8 cellular contexts compared by ENCODE assay signal in the genomic region with DNA sequence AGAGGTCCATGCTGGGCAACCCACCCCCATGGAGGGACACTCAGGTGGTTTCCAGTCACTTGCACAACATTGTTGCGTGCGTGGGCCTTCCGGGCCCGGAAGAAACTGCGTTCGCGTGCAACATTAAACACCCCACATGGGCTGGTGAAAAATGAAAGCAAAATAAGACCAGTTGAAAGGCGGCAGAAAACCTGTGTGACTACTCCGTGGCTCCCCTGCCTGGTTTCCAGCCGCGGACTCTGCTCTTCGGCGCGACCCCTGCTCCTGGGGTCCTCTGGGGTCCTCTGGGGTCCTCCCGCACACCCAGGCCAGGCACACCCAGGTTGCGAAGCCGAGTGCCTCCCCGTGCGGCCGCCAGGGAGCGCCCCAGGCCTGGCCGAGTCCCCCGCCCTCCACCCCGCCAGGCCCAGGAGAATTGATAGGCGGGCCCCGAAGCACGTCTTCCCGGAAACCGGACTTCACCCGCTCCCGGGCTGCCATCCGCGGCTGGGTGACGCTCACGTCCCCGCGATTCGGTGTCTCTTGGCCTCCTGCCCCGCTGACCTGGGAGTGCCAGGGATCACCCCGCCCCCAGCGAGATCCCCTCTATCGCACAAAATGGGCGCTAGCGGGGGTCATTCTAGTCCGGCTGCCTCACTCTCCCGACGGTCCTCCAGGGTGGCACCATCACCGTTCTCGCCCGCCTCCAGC. TPM values are rescaled to one million over a fixed set of nuclear protein-coding genes. Genes with fewer than 3 reads are reported as not detected.
DNase-seq lines count a peak whose midpoint lies in the region; ATAC-seq and TF ChIP-seq lines count a peak whose summit lies in the region.

No MANE protein-coding gene starts in this region.

- no peak overlapping the region for H2BK5ac ChIP-seq in mesendoderm (ENCODE audit: low read length)

- H3K18ac ChIP-seq in mesendoderm (ENCODE audit: low read length) = no peak overlapping the region

- DNase-seq in CD8-positive, alpha-beta T cell = peak; percentile 45 to 90 (median 75)
- DNase-seq in activated B cell treated with CpG ODN at 0.5 μM for 24 hours = peak; percentile 76
- no peak for DNase-seq in mesendoderm
- peak; percentile 84 for DNase-seq in stimulated activated CD8-positive, alpha-beta memory T cell treated with anti-CD3 and anti-CD28 coated beads, Interleukin-4, amount 100 ng/mL, for 48 hours
- DNase-seq in occipital lobe (lab: John Stamatoyannopoulos, UW) = no peak

- peak overlapping the region; percentile 98 for H3K27ac Mint-ChIP-seq in CD8-positive, alpha-beta T cell
- H3K27ac Mint-ChIP-seq in activated B cell treated with CpG ODN at 0.5 μM for 24 hours = peak overlapping the region; percentile 89

- no peaks in the 10 kb centered on the region for H3K9me3 Mint-ChIP-seq in CD8-positive, alpha-beta T cell
- no peaks in the 10 kb centered on the region for H3K9me3 Mint-ChIP-seq in activated B cell treated with CpG ODN at 0.5 μM for 24 hours

- no peaks in the 10 kb centered on the region for H3K36me3 Mint-ChIP-seq in CD8-positive, alpha-beta T cell
- H3K36me3 Mint-ChIP-seq in activated B cell treated with CpG ODN at 0.5 μM for 24 hours (ENCODE audit: low read depth) = peaks cover 1% of the 10 kb centered on the region

- peak overlapping the region; percentile 49 for H3K56ac ChIP-seq in mesendoderm (ENCODE audit: low read length)

- no peak overlapping the region for H2BK15ac ChIP-seq in mesendoderm (replicated peaks; ENCODE audit: low read depth)

- H4K8ac ChIP-seq in mesendoderm (ENCODE audit: low read depth, low read length) = no peak overlapping the region

- H3K27me3 Mint-ChIP-seq in CD8-positive, alpha-beta T cell (ENCODE audit: low read depth) = no peaks in the 10 kb centered on the region
- no peaks in the 10 kb centered on the region for H3K27me3 Mint-ChIP-seq in activated B cell treated with CpG ODN at 0.5 μM for 24 hours

- H3K27ac ChIP-seq in CD8-positive, alpha-beta T cell (ENCODE audit: low read depth, low read length) = peak overlapping the region; percentile 85
- H3K27ac ChIP-seq in HUES48 (ENCODE audit: low read depth, low read length) = no peak overlapping the region
- H3K27ac ChIP-seq in cingulate gyrus (ENCODE audit: low read depth, low read length) = peak overlapping the region; percentile 19
- no peak overlapping the region for H3K27ac ChIP-seq in mesendoderm (ENCODE audit: low read depth, low read length)

- peak overlapping the region; percentile 62 for H3K4me3 ChIP-seq in CD8-positive, alpha-beta T cell (ENCODE audit: low read depth, low read length)
- H3K4me3 ChIP-seq in HUES48 (ENCODE audit: low read depth, low read length) = peak overlapping the region; percentile 65
- no peak overlapping the region for H3K4me3 ChIP-seq in mesendoderm (ENCODE audit: low read length)

- peak overlapping the region; percentile 84 for H3K4me3 Mint-ChIP-seq in CD8-positive, alpha-beta T cell
- peak overlapping the region; percentile 88 for H3K4me3 Mint-ChIP-seq in activated B cell treated with CpG ODN at 0.5 μM for 24 hours

- H3K4me2 ChIP-seq in mesendoderm (ENCODE audit: low read length) = no peak overlapping the region

- H3K36me3 ChIP-seq in CD8-positive, alpha-beta T cell (ENCODE audit: insufficient read depth, low read length) = no peaks in the 10 kb centered on the region
- H3K36me3 ChIP-seq in HUES48 (ENCODE audit: control insufficient read depth, insufficient read depth, low read length) = no peaks in the 10 kb centered on the region
- H3K36me3 ChIP-seq in mesendoderm (ENCODE audit: control insufficient read depth, insufficient read depth, low read length) = no peaks in the 10 kb centered on the region

- H3K79me1 ChIP-seq in mesendoderm (ENCODE audit: low read length) = no peaks in the 10 kb centered on the region

- H3K9me3 ChIP-seq in CD8-positive, alpha-beta T cell (ENCODE audit: low read length) = no peaks in the 10 kb centered on the region
- no peaks in the 10 kb centered on the region for H3K9me3 ChIP-seq in HUES48 (ENCODE audit: control insufficient read depth, insufficient read depth, low read length)

- H3K4me1 ChIP-seq in CD8-positive, alpha-beta T cell (ENCODE audit: insufficient read depth, low read length) = peaks cover 21% of the 10 kb centered on the region
- 0 out of 2 replicates have a peak, but pooled peaks cover 2% of the 10 kb centered on the region for H3K4me1 ChIP-seq in HUES48 (ENCODE audit: control insufficient read depth, insufficient read depth, low read length)
- peaks cover 13% of the 10 kb centered on the region for H3K4me1 ChIP-seq in mesendoderm (ENCODE audit: control insufficient read depth, low read depth, low read length)

- CTCF ChIA-PET in CD8-positive, alpha-beta T cell (lab: Charles Lee) = interaction anchor here (0.9 to 2.6 kb wide), 3 partner anchors 30 to 92 kb away, joined by 3 to 14 read pairs (median 4); no protein-coding TSS in a partner anchor
- CTCF ChIA-PET in activated B cell treated with CpG ODN at 0.5 μM for 24 hours (lab: Charles Lee) = interaction anchor here (0.8 to 1.8 kb wide), 5 partner anchors 30 to 389 kb away, joined by 3 to 6 read pairs (median 4); no protein-coding TSS in a partner anchor

- POLR2A ChIA-PET in CD8-positive, alpha-beta T cell (lab: Charles Lee) = no interaction called here
- POLR2A ChIA-PET in activated B cell treated with CpG ODN at 0.5 μM for 24 hours (lab: Charles Lee) = interaction anchor here (0.7 to 1.3 kb wide), 2 partner anchors 126 to 128 kb away, joined by 4 read pairs; no protein-coding TSS in a partner anchor

- H3K4me1 Mint-ChIP-seq in CD8-positive, alpha-beta T cell (ENCODE audit: low read depth) = peaks cover 36% of the 10 kb centered on the region
- H3K4me1 Mint-ChIP-seq in activated B cell treated with CpG ODN at 0.5 μM for 24 hours = peaks cover 35% of the 10 kb centered on the region

- no peak overlapping the region for H2AK5ac ChIP-seq in mesendoderm (ENCODE audit: low read length)

- H3K27me3 ChIP-seq in CD8-positive, alpha-beta T cell (ENCODE audit: insufficient read depth, low read length) = no peaks in the 10 kb centered on the region
- H3K27me3 ChIP-seq in HUES48 (ENCODE audit: control insufficient read depth, insufficient read depth, low read length) (0 out of 2 replicates have a peak, but pooled peaks cover 2% of the 10 kb centered on the region), mesendoderm (ENCODE audit: insufficient read depth, low read length, poor library complexity) (no peaks in the 10 kb centered on the region)

- no peak overlapping the region for H3K4ac ChIP-seq in mesendoderm (ENCODE audit: low read depth, low read length)

- whole genome bisulfite sequencing in mesendoderm (ENCODE audit: extremely low coverage, insufficient coverage, low lambda C conversion rate) = no CpG with 5 or more reads among the region's 50 CpGs

- no peak overlapping the region for H3K23ac ChIP-seq in mesendoderm (ENCODE audit: low read length)

- H3K9ac ChIP-seq in HUES48 (ENCODE audit: low read depth, low read length) = 0 out of 2 replicates have a peak overlapping the region, but pooled peaks have one; percentile 40
- no peak overlapping the region for H3K9ac ChIP-seq in mesendoderm (ENCODE audit: low read length)

- H3K79me2 ChIP-seq in mesendoderm (ENCODE audit: control insufficient read depth, insufficient read depth, low read length) = no peaks in the 10 kb centered on the region

- intact Hi-C loops in CD8-positive, alpha-beta T cell (cut with DNase I, micrococcal nuclease) = loop anchor here (5.0 to 10.0 kb wide), 3 partner anchors 46 to 461 kb away; partner anchors contain the start of gene TMEM254 (in 1 of the 2)
- intact Hi-C loops in activated B cell treated with CpG ODN at 0.5 μM for 24 hours (cut with micrococcal nuclease) = loop anchor here (1.0 to 10.0 kb wide), 5 partner anchors 55 to 601 kb away; no protein-coding TSS in a partner anchor

- no peak overlapping the region for H4K5ac ChIP-seq in mesendoderm (ENCODE audit: low read length)

- peak; percentile 85 for ATAC-seq in CD8-positive, alpha-beta T cell
- peak; percentile 89 for ATAC-seq in GM19467 (IDR thresholded peaks at IDR 0.05; ENCODE audit: unreplicated experiment)
- ATAC-seq in activated B cell treated with CpG ODN at 0.5 μM for 24 hours (ENCODE audit: low read depth) = peak; percentile 89

- H2BK120ac ChIP-seq in mesendoderm (ENCODE audit: low read depth, low read length) = no peak overlapping the region

- TF ChIP-seq CTCF in CD8-positive, alpha-beta T cell (IDR thresholded peaks at IDR 0.05) = peak; percentile 70
- peak; percentile 38 for TF ChIP-seq CTCF in activated B cell treated with CpG ODN at 0.5 μM for 24 hours (IDR thresholded peaks at IDR 0.05)

RNA-seq across cellular contexts. Expression of gene SH2D4B, which starts 1.9 kb away (rescaled TPM):
- total RNA-seq in CD8-positive, alpha-beta T cell = under 1 TPM in 1 of 2 experiments, not detected in 1; 0.36 TPM
- total RNA-seq in activated B cell treated with CpG ODN at 0.5 μM for 24 hours = 0.07 TPM in 1 of 2 replicates, not detected in the other
- 0.06 TPM for polyA plus RNA-seq in mesendoderm (2013, experiment 1 of 2)
- polyA plus RNA-seq in mesendoderm (2013, experiment 2 of 2) = 0.04 TPM
- total RNA-seq in occipital lobe = 1.4 TPM

Comparison
In these comparisons a context has a peak if more than half of its experiments do, and no peak if none do; other contexts are left out.
1. DNase-seq: peak in CD8-positive, alpha-beta T cell (7 of 7), activated B cell treated with CpG ODN at 0.5 μM for 24 hours (single experiment) and stimulated activated CD8-positive, alpha-beta memory T cell treated with anti-CD3 and anti-CD28 coated beads, Interleukin-4, amount 100 ng/mL, for 48 hours (single experiment); none in mesendoderm (single experiment) and occipital lobe (single experiment).
2. H3K27ac ChIP-seq: peak in CD8-positive, alpha-beta T cell (single experiment) and cingulate gyrus (single experiment); none in HUES48 (single experiment) and mesendoderm (single experiment).
3. Peak in every context shown above with its lines, with median percentiles within 50 percentile points of each other: ATAC-seq.